1 cellular context compared by ENCODE assay signal in genomic region chr2:168801961-168802824, GRCh38.
TF ChIP-seq lines count a peak whose summit lies in the region.

Gene NOSTRIN (plus strand): TSS chr2:168802637. CDS start chr2:168802647, 10 bp downstream.

TF ChIP-seq in K562, 482 proteins besides CTCF, POLR2A, EP300 and RAD21 (continued from another document):
- TF ChIP-seq ZNF263 (CRISPR knock-in tag; IDR thresholded peaks at IDR 0.05; ENCODE audit: borderline replicate concordance) (0 out of 2 replicates have a peak, but pooled peaks have one; percentile 23), ETS1 (conservative IDR thresholded peaks at IDR 0.05; ENCODE audit: control insufficient read depth, low read depth, low read length) (no peak), TCF7 (IDR thresholded peaks at IDR 0.05; ENCODE audit: borderline replicate concordance) (no peak), KDM4B (IDR thresholded peaks at IDR 0.05; ENCODE audit: borderline replicate concordance in 2 of 2, low read depth in 1 of 2) (no peak), RFX7 (CRISPR knock-in tag; IDR thresholded peaks at IDR 0.05) (no peak), LEF1 (IDR thresholded peaks at IDR 0.05) (peak; percentile 53), PCBP2 (IDR thresholded peaks at IDR 0.05; ENCODE audit: low read depth, low read length, poor library complexity, severe bottlenecking) (no peak), PHB2 (IDR thresholded peaks at IDR 0.05; ENCODE audit: low read depth) (no peak), TCFL5 (CRISPR knock-in tag; conservative IDR thresholded peaks at IDR 0.05) (no peak; the same call in 1 of the 2 replicates), ETV5 (CRISPR knock-in tag; IDR thresholded peaks at IDR 0.05; ENCODE audit: low read depth) (peak; percentile 83)
